Comparison of ENCODE assay signal across 12 cellular contexts in genomic region chrX:20212486-20213089, GRCh38. TPM values are rescaled to one million over a fixed set of nuclear protein-coding genes. Genes with fewer than 3 reads are reported as not detected.
DNase-seq lines count a peak whose midpoint lies in the region; ATAC-seq, FAIRE-seq and TF ChIP-seq lines count a peak whose summit lies in the region.
"Had no signal": no experiment of that assay in that cellular context is flagged by ENCODE, and none has a peak within 500 bp of the region (broad histone marks: within the 10 kb centered on the region; RNA-seq: fewer than 3 reads in every experiment).

No MANE protein-coding gene starts in this region.

- H3K36me3 ChIP-seq in H7 (replicated peaks; ENCODE audit: control insufficient read depth, insufficient read depth, low read length) (no peaks in the 10 kb centered on the region), spleen (peaks cover 0 to 17% (median 2%) of the 10 kb centered on the region in 6 donors)
- H3K36me3 ChIP-seq: prostate gland had no signal

- H3K4me3 Mint-ChIP-seq in activated T-cell treated with anti-CD3 and anti-CD28 coated beads, Interleukin-2, amount 50 U/mL, for 24 hours: no peak overlapping the region
- H3K4me3 Mint-ChIP-seq in stimulated activated naive CD8-positive, alpha-beta T cell treated with anti-CD3 and anti-CD28 coated beads, Interleukin-15, amount 100 ng/mL, for 72 hours: peak overlapping the region in 1 of 2 donors; percentile 9

- peaks cover 69% of the 10 kb centered on the region for H3K4me1 Mint-ChIP-seq in activated T-cell treated with anti-CD3 and anti-CD28 coated beads, Interleukin-2, amount 50 U/mL, for 24 hours (ENCODE audit: low read depth)
- H3K4me1 Mint-ChIP-seq in stimulated activated naive CD8-positive, alpha-beta T cell treated with anti-CD3 and anti-CD28 coated beads, Interleukin-15, amount 100 ng/mL, for 72 hours: peaks cover 58% of the 10 kb centered on the region

- H3K9me3 Mint-ChIP-seq in activated T-cell treated with anti-CD3 and anti-CD28 coated beads, Interleukin-2, amount 50 U/mL, for 24 hours: no peaks in the 10 kb centered on the region
- H3K9me3 Mint-ChIP-seq in stimulated activated naive CD8-positive, alpha-beta T cell treated with anti-CD3 and anti-CD28 coated beads, Interleukin-15, amount 100 ng/mL, for 72 hours: no peaks in the 10 kb centered on the region

- H3K27ac Mint-ChIP-seq in activated T-cell treated with anti-CD3 and anti-CD28 coated beads, Interleukin-2, amount 50 U/mL, for 24 hours: peak overlapping the region; percentile 63
- H3K27ac Mint-ChIP-seq in stimulated activated naive CD8-positive, alpha-beta T cell treated with anti-CD3 and anti-CD28 coated beads, Interleukin-15, amount 100 ng/mL, for 72 hours: no peak overlapping the region

- no peak for FAIRE-seq in H54 (lab: Jason Lieb, UNC)

- ATAC-seq in GM21786 (IDR thresholded peaks at IDR 0.05; ENCODE audit: unreplicated experiment) (peak; percentile 96), HG03342 (IDR thresholded peaks at IDR 0.05; ENCODE audit: unreplicated experiment) (peak; percentile 88)
- peak; percentile 95 for ATAC-seq in stimulated activated naive CD8-positive, alpha-beta T cell treated with anti-CD3 and anti-CD28 coated beads, Interleukin-15, amount 100 ng/mL, for 72 hours

- no peak for TF ChIP-seq CTCF in spleen (IDR thresholded peaks at IDR 0.05 in 8 of 11, conservative IDR thresholded peaks at IDR 0.05 in 3 of 11)

- H3K27ac ChIP-seq in spleen: no peak overlapping the region
- H3K27ac ChIP-seq: prostate gland, tibial nerve had no signal

- 66 to 88% (median 86%) methylated on average over 6 of the region's 6 CpGs for WGBS in spleen, 5 donors

- no peak for DNase-seq in activated T-cell treated with anti-CD3 and anti-CD28 coated beads, Interleukin-2, amount 50 U/mL, for 24 hours
- no peak for DNase-seq in activated T-cell treated with anti-CD3 and anti-CD28 coated beads, Interleukin-2, amount 50 U/mL, for 48 hours
- DNase-seq in stimulated activated naive CD8-positive, alpha-beta T cell treated with anti-CD3 and anti-CD28 coated beads, Interleukin-15, amount 100 ng/mL, for 72 hours: no peak
- DNase-seq in H7: no peak
- no peak for DNase-seq in H54 (ENCODE audit: insufficient read length, low spot score)
- DNase-seq in spleen: no peak
- DNase-seq: MV-4-11 had no signal

- intact Hi-C loops in spleen (cut with DNase I; ENCODE audit: low total_unique reads): no loop called here

- peaks cover 0 to 40% (median 5%) of the 10 kb centered on the region in 6 donors for H3K4me1 ChIP-seq in spleen
- H3K4me1 ChIP-seq: prostate gland, tibial nerve had no signal

- H3K4me3 ChIP-seq in H7 (ENCODE audit: insufficient read depth, low read depth, low read length) (no peak overlapping the region), spleen (no peak overlapping the region)
- H3K4me3 ChIP-seq: lung, prostate gland, tibial nerve had no signal

- peaks cover 17% of the 10 kb centered on the region for H3K27me3 Mint-ChIP-seq in activated T-cell treated with anti-CD3 and anti-CD28 coated beads, Interleukin-2, amount 50 U/mL, for 24 hours
- no peaks in the 10 kb centered on the region for H3K27me3 Mint-ChIP-seq in stimulated activated naive CD8-positive, alpha-beta T cell treated with anti-CD3 and anti-CD28 coated beads, Interleukin-15, amount 100 ng/mL, for 72 hours

- H3K27me3 ChIP-seq in H7 (ENCODE audit: control insufficient read depth, insufficient read depth, low read length) (no peaks in the 10 kb centered on the region), spleen (replicated peaks in 1 of 7) (peaks cover 0 to 7% (median 0%) of the 10 kb centered on the region in 7 donors)
- H3K27me3 ChIP-seq: tibial nerve had no signal

- H3K36me3 Mint-ChIP-seq in activated T-cell treated with anti-CD3 and anti-CD28 coated beads, Interleukin-2, amount 50 U/mL, for 24 hours (ENCODE audit: low read depth): peaks cover 34% of the 10 kb centered on the region

- TF ChIP-seq POLR2A in H54 (IDR thresholded peaks at IDR 0.05; ENCODE audit: low read depth, low read length): no peak
- no peak for TF ChIP-seq POLR2A in spleen (IDR thresholded peaks at IDR 0.05)

- no peaks in the 10 kb centered on the region for H3K9me3 ChIP-seq in spleen
- H3K9me3 ChIP-seq: prostate gland, tibial nerve had no signal

RNA-seq across cellular contexts. Expression of gene RPS6KA3, which starts 54.1 kb away (rescaled TPM):
- 8.3 and 12.7 TPM in 2 replicates for total RNA-seq in H7 (2014; rRNA removed; shearing (Covaris generic))
- total RNA-seq in spleen: 10 to 100 TPM; 55.9 to 85.9 (median 69.9) TPM
- polyA plus RNA-seq in spleen: 10 to 100 TPM in 2 of 3 donors, 1 to 10 TPM in 1; 8.4 to 13.8 (median 10.4) TPM
